Comparison of ENCODE assay signal across 8 cellular contexts in the genomic region with DNA sequence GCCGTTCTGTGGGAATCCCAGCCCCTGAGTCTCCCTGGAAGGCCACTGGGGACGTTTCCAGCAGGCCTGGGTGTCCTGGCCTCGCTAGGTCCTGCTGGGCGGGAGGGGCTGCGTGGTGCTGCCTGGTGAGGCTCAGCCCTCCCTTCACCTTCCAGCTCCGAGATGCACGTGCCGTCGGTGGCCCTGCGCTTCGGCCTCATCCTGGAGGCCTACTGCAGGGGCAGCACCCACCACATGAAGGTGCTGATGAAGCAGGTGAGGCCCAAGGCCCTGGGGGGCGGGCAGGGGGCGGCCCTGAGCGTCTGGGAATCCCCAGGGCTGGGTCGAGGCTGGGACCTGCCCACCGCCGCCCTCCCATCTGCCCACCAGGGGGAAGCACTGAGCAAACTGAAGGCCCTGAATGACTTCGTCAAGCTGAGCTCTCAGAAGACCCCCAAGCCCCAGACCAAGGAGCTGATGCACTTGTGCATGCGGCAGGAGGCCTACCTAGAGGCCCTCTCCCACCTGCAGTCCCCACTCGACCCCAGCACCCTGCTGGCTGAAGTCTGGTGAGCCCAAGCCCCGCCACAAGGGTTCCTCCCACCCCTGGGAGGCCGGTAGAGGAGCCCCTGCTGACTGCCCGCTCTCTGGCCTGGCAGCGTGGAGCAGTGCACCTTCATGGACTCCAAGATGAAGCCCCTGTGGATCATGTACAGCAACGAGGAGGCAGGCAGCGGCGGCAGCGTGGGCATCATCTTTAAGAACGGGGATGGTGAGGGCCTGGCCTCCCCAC.
DNase-seq lines count a peak whose midpoint lies in the region; ATAC-seq and TF ChIP-seq lines count a peak whose summit lies in the region.

No MANE protein-coding gene starts in this region.

- intact Hi-C loops in heart left ventricle (cut with DNase I) = loop anchor here in 8 of 10 donors (5.0 to 10.0 kb wide), 2 partner anchors 143 to 146 kb away; no protein-coding TSS in a partner anchor
- intact Hi-C loops in Right ventricle myocardium inferior (cut with DNase I) = no loop called here
- intact Hi-C loops in ascending aorta (cut with DNase I) = no loop called here
- intact Hi-C loops in left colon (cut with DNase I, micrococcal nuclease) = no loop called here

- H3K27me3 ChIP-seq in heart left ventricle (no peaks in the 10 kb centered on the region), ascending aorta (no peaks in the 10 kb centered on the region)

- WGBS in heart left ventricle, 4 donors = 69 to 83% (median 78%) methylated on average over 19 to 29 of the region's 29 CpGs

- peaks cover 4% of the 10 kb centered on the region for H3K9me3 Mint-ChIP-seq in T-helper 2 cell treated with Interferon-gamma antibody and Interleukin-4, amounts not matched to agents 5 μg/mL and 100 μg/mL, for 36 hours

- peak overlapping the region; percentile 67 for H3K27ac Mint-ChIP-seq in T-helper 2 cell treated with Interferon-gamma antibody and Interleukin-4, amounts not matched to agents 5 μg/mL and 100 μg/mL, for 36 hours

- H3K9me3 ChIP-seq in heart left ventricle (peaks cover 0 to 9% (median 2%) of the 10 kb centered on the region in 12 donors), ascending aorta (peaks cover 5% of the 10 kb centered on the region in 2 donors)

- H3K4me1 ChIP-seq in heart left ventricle = peaks cover 0 to 32% (median 0%) of the 10 kb centered on the region in 12 donors
- peaks cover 0 to 3% of the 10 kb centered on the region in 2 donors for H3K4me1 ChIP-seq in ascending aorta

- H3K27ac ChIP-seq in heart left ventricle (no peak overlapping the region), ascending aorta (no peak overlapping the region)

- DNase-seq in heart left ventricle (no peak), Right ventricle myocardium inferior (ENCODE audit: missing footprints) (no peak), ascending aorta (ENCODE audit: low spot score in 2 of 2) (no peak), left colon (peak in 1 of 2 donors; percentile 60), EL (no peak)
- peak; percentile 41 for DNase-seq in T-helper 2 cell treated with Interferon-gamma antibody and Interleukin-4, amounts not matched to agents 5 μg/mL and 100 μg/mL, for 36 hours (ENCODE audit: low spot score)
- peak; percentile 67 to 70 for DNase-seq in stimulated activated CD8-positive, alpha-beta memory T cell treated with anti-CD3 and anti-CD28 coated beads, Interleukin-4, amount 100 ng/mL, for 1 hour (ENCODE audit: low read depth in 2 of 2, low spot score in 1 of 2)

- peak; percentile 41 to 72 (median 60) for TF ChIP-seq CTCF in heart left ventricle (IDR thresholded peaks at IDR 0.05)
- peak; percentile 20 to 53 (median 46) for TF ChIP-seq CTCF in ascending aorta (IDR thresholded peaks at IDR 0.05)

- H3K36me3 ChIP-seq in heart left ventricle (peaks cover 0 to 79% (median 5%) of the 10 kb centered on the region in 9 donors), ascending aorta (peaks cover 40 to 70% of the 10 kb centered on the region in 2 donors)

- H3K4me3 Mint-ChIP-seq in T-helper 2 cell treated with Interferon-gamma antibody and Interleukin-4, amounts not matched to agents 5 μg/mL and 100 μg/mL, for 36 hours = no peak overlapping the region

- peaks cover 29% of the 10 kb centered on the region for H3K4me1 Mint-ChIP-seq in T-helper 2 cell treated with Interferon-gamma antibody and Interleukin-4, amounts not matched to agents 5 μg/mL and 100 μg/mL, for 36 hours (ENCODE audit: low read depth)

- H3K27me3 Mint-ChIP-seq in T-helper 2 cell treated with Interferon-gamma antibody and Interleukin-4, amounts not matched to agents 5 μg/mL and 100 μg/mL, for 36 hours (ENCODE audit: low read depth) = no peaks in the 10 kb centered on the region

- ATAC-seq in heart left ventricle = peak in 1 of 4 donors; percentile 5
- no peak for ATAC-seq in Right ventricle myocardium inferior
- ATAC-seq in left colon = peak; percentile 18
- ATAC-seq in GM18502 (IDR thresholded peaks at IDR 0.05; ENCODE audit: poor library complexity, unreplicated experiment) = no peak

- H3K4me3 ChIP-seq in heart left ventricle = no peak overlapping the region
- H3K4me3 ChIP-seq in ascending aorta = no peak overlapping the region

- peaks cover 76% of the 10 kb centered on the region for H3K36me3 Mint-ChIP-seq in T-helper 2 cell treated with Interferon-gamma antibody and Interleukin-4, amounts not matched to agents 5 μg/mL and 100 μg/mL, for 36 hours (ENCODE audit: low read depth)

- no peak for TF ChIP-seq POLR2A in heart left ventricle (IDR thresholded peaks at IDR 0.05)

Comparison
In these comparisons a context has a peak if more than half of its experiments do, and no peak if none do; other contexts are left out.
1. intact Hi-C loops: an anchor here in heart left ventricle (5.0 to 10.0 kb wide); none called in Right ventricle myocardium inferior, ascending aorta and left colon.
2. DNase-seq: peak in T-helper 2 cell treated with Interferon-gamma antibody and Interleukin-4, amounts not matched to agents 5 μg/mL and 100 μg/mL, for 36 hours (single experiment) and stimulated activated CD8-positive, alpha-beta memory T cell treated with anti-CD3 and anti-CD28 coated beads, Interleukin-4, amount 100 ng/mL, for 1 hour (2 of 2); none in heart left ventricle (0 of 5), Right ventricle myocardium inferior (single experiment), ascending aorta (0 of 2) and EL (single experiment).